33 cellular contexts compared by ENCODE assay signal in genomic region chr2:217158906-217159305, GRCh38.
"Had no signal": no experiment of that assay in that cellular context is flagged by ENCODE, and none has a peak within 500 bp of the region (broad histone marks: within the 10 kb centered on the region; RNA-seq: fewer than 3 reads in every experiment).

No MANE protein-coding gene starts in this region.

- H3K4me3 ChIP-seq: PC-9 had no signal

- DNase-seq: activated B cell treated with CpG ODN at 0.5 μM for 24 hours; activated CD4-positive, alpha-beta memory T cell treated with anti-CD3 and anti-CD28 coated beads for 36 hours; activated CD4-positive, alpha-beta T cell treated with anti-CD3 and anti-CD28 coated beads for 4 hours; activated CD4-positive, alpha-beta T cell treated with anti-CD3 and anti-CD28 coated beads, Interleukin-2, amount 50 U/mL, for 1 hour; activated CD4-positive, CD25-positive, alpha-beta regulatory T cell treated with anti-CD3 and anti-CD28 coated beads, Interleukin-2, amount 50 U/mL, for 72 hours; activated CD8-positive, alpha-beta memory T cell treated with anti-CD3 and anti-CD28 coated beads, Interleukin-2, amount 50 U/mL, for 48 hours; activated effector memory CD4-positive, alpha-beta T cell treated with Interleukin-2 at 50 U/mL for 16 hours; activated naive CD4-positive, alpha-beta T cell treated with anti-CD3 and anti-CD28 coated beads, Interleukin-2, amount 10 ng/mL, durations not matched to agents 7 days and 5 days; activated naive CD8-positive, alpha-beta T cell treated with anti-CD3 and anti-CD28 coated beads, Interleukin-2, amount 50 U/mL, for 24 hours; activated T-cell treated with anti-CD3 and anti-CD28 coated beads, Interleukin-2, amount 50 U/mL, for 48 hours; anterior cingulate cortex; brain microvascular endothelial cell; central memory CD4-positive, alpha-beta T cell; Karpas-422; MM.1S; NCI-H1092 treated with DMSO at 0.1 percent for 48 hours; NCI-H1417; NCI-H146; NCI-H187; NCI-H2029 treated with DMSO at 0.1 percent for 48 hours; NCI-H2107; NCI-H226; NCI-H446 treated with DMSO at 0.1 percent for 48 hours; NCI-H69; NK-92 treated with Interleukin-12 subunit alpha and Interleukin-12 subunit beta, amount 100 ng/mL, for 24 hours; PC-9; Right ventricle myocardium superior; SW 1271; T-helper 1 cell; T-helper 2 cell; T-helper 9 cell had no signal

- H3K36me3 ChIP-seq: brain microvascular endothelial cell had no signal

- ATAC-seq: activated naive CD8-positive, alpha-beta T cell treated with anti-CD3 and anti-CD28 coated beads, Interleukin-2, amount 50 U/mL, for 24 hours had no signal

- H3K4me2 ChIP-seq: PC-9 had no signal

- H2AFZ ChIP-seq: PC-9 had no signal

- FAIRE-seq: colon had no signal

- H3K27ac ChIP-seq: brain microvascular endothelial cell, PC-9, VCaP had no signal

- H3K27me3 ChIP-seq: brain microvascular endothelial cell had no signal
